ENCODE assay signal across 8 cellular contexts in the genomic region with DNA sequence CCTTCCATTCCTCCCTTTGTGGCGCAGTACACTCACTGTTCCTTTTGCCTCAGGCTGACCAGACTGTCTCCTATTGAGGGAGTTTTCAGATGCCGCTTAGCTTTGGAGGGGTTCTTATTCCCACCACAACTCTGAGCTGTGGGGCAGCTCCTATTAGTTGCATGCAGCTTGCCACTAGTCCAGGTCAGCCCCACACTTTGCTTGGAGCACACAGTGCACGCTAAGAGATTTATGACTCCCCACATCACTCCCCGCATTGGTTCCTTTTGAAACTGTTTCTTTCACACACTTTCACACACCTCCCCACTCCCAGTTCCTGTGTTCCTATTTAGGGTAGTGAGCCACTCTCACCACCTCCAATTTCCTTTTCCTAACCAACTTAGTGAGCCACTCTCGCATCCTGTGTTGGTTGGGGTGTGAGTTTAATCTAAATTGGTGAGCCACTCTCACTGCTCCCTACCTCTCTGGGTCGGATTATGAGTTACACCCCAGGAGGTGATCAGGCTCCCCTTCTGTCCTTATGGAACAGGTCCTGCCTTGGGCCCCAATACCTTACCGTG.
DNase-seq lines count a peak whose midpoint lies in the region; ATAC-seq and TF ChIP-seq lines count a peak whose summit lies in the region.

No MANE protein-coding gene starts in this region.

- peak overlapping the region; percentile 0 for H3K27ac Mint-ChIP-seq in T-helper 1 cell treated with Interleukin-12 subunit alpha and Interleukin-12 subunit beta and Interleukin-4 antibody, amounts not matched to agents 30 μg/mL and 1 μg/mL, for 36 hours
- H3K27ac Mint-ChIP-seq in nephron progenitor cell = no peak overlapping the region

- H3K9me3 Mint-ChIP-seq in T-helper 1 cell treated with Interleukin-12 subunit alpha and Interleukin-12 subunit beta and Interleukin-4 antibody, amounts not matched to agents 30 μg/mL and 1 μg/mL, for 36 hours = peaks cover 30% of the 10 kb centered on the region
- H3K9me3 Mint-ChIP-seq in nephron progenitor cell = peaks cover 43% of the 10 kb centered on the region

- peak overlapping the region; percentile 72 for H3K4me3 Mint-ChIP-seq in T-helper 1 cell treated with Interleukin-12 subunit alpha and Interleukin-12 subunit beta and Interleukin-4 antibody, amounts not matched to agents 30 μg/mL and 1 μg/mL, for 36 hours
- H3K4me3 Mint-ChIP-seq in nephron progenitor cell = peak overlapping the region; percentile 31

- no peak for DNase-seq in nephron progenitor cell
- no peak for DNase-seq in GM03348 (ENCODE audit: low spot score)
- no peak for DNase-seq in glomerular visceral epithelial cell (ENCODE audit: extremely low spot score)
- no peak for DNase-seq in epidermal melanocyte (ENCODE audit: insufficient read length, low spot score)
- no peak for DNase-seq in NCI-H226

- ATAC-seq in GM19351 (IDR thresholded peaks at IDR 0.05; ENCODE audit: unreplicated experiment) (peak; percentile 53), HG02981 (IDR thresholded peaks at IDR 0.05; ENCODE audit: unreplicated experiment) (peak; percentile 32)

- H3K36me3 Mint-ChIP-seq in T-helper 1 cell treated with Interleukin-12 subunit alpha and Interleukin-12 subunit beta and Interleukin-4 antibody, amounts not matched to agents 30 μg/mL and 1 μg/mL, for 36 hours (ENCODE audit: low read depth) = peaks cover 5% of the 10 kb centered on the region
- H3K36me3 Mint-ChIP-seq in nephron progenitor cell (ENCODE audit: low read depth) = no peaks in the 10 kb centered on the region

- H3K4me1 Mint-ChIP-seq in T-helper 1 cell treated with Interleukin-12 subunit alpha and Interleukin-12 subunit beta and Interleukin-4 antibody, amounts not matched to agents 30 μg/mL and 1 μg/mL, for 36 hours (ENCODE audit: low read depth) = peaks cover 27% of the 10 kb centered on the region
- H3K4me1 Mint-ChIP-seq in nephron progenitor cell = peaks cover 14% of the 10 kb centered on the region

- TF ChIP-seq CTCF in nephron progenitor cell (IDR thresholded peaks at IDR 0.05) = no peak

- H3K27me3 Mint-ChIP-seq in T-helper 1 cell treated with Interleukin-12 subunit alpha and Interleukin-12 subunit beta and Interleukin-4 antibody, amounts not matched to agents 30 μg/mL and 1 μg/mL, for 36 hours (ENCODE audit: low read depth) = peaks cover 30% of the 10 kb centered on the region
- H3K27me3 Mint-ChIP-seq in nephron progenitor cell (ENCODE audit: low read depth, poor library complexity) = peaks cover 19% of the 10 kb centered on the region
